ENCODE assay signal across 8 cellular contexts in genomic region chr18:158128-159036, GRCh38. TPM values are rescaled to one million over a fixed set of nuclear protein-coding genes. Genes with fewer than 3 reads are reported as not detected.
DNase-seq lines count a peak whose midpoint lies in the region; ATAC-seq and TF ChIP-seq lines count a peak whose summit lies in the region.

USP14 (plus strand) TSS chr18:158557; CDS start chr18:158699, 142 bp downstream.

- H3K36me3 Mint-ChIP-seq in immature natural killer cell: no peaks in the 10 kb centered on the region

- ATAC-seq in GM19035 (IDR thresholded peaks at IDR 0.05; ENCODE audit: unreplicated experiment) (peak; percentile 94), HG03342 (IDR thresholded peaks at IDR 0.05; ENCODE audit: unreplicated experiment) (peak; percentile 91)

- H3K27me3 Mint-ChIP-seq in immature natural killer cell (ENCODE audit: low read depth in 3 of 3): peaks cover 4 to 10% (median 6%) of the 10 kb centered on the region in 3 donors

- H3K4me3 ChIP-seq in AG10803 (ENCODE audit: low read length): peak within 1 kb of the TSS; percentile 94

- peak within 1 kb of the TSS; percentile 91 to 95 (median 95) for H3K4me3 Mint-ChIP-seq in immature natural killer cell

- peak within 1 kb of the TSS; percentile 82 for H3K27ac ChIP-seq in caudate nucleus (ENCODE audit: low read depth, low read length)

- H3K4me1 Mint-ChIP-seq in immature natural killer cell: peaks cover 32 to 44% of the 10 kb centered on the region in 2 donors

- no peaks in the 10 kb centered on the region for H3K9me3 Mint-ChIP-seq in immature natural killer cell

- H3K27ac Mint-ChIP-seq in immature natural killer cell: peak within 1 kb of the TSS; percentile 88 to 97 (median 94)

- DNase-seq in AG10803 (ENCODE audit: low read depth) (peak; percentile 94), NCI-H345 treated with DMSO at 0.1 percent for 48 hours (lab: John Stamatoyannopoulos, UW; ENCODE audit: unreplicated experiment) (peak; percentile 90), caudate nucleus (lab: John Stamatoyannopoulos, UW) (peak; percentile 50 to 98 (median 94)), immature natural killer cell (peak; percentile 94 to 96 (median 95)), smooth muscle cell of the brain vasculature (ENCODE audit: low read depth, low spot score) (peak; percentile 87)
- peak; percentile 93 to 96 (median 94) for DNase-seq in activated CD4-positive, CD25-positive, alpha-beta regulatory T cell (lab: John Stamatoyannopoulos, UW)

- no peak for TF ChIP-seq CTCF in AG10803 (conservative IDR thresholded peaks at IDR 0.05; ENCODE audit: low read length)

RNA-seq across cellular contexts. Expression of gene USP14, which starts in this region (rescaled TPM):
- polyA plus RNA-seq in immature natural killer cell: 10 to 100 TPM; 22.5 to 50.7 (median 35.0) TPM

Comparison
In these comparisons a context has a peak if more than half of its experiments do, and no peak if none do; other contexts are left out.
1. Peak in every context shown above with its lines: DNase-seq, ATAC-seq, H3K4me3 ChIP-seq and H3K27ac ChIP-seq.